In genomic region chr7:27165655-27166474, GRCh38 we compare ENCODE assay signal across 9 cellular contexts. TPM values are rescaled to one million over a fixed set of nuclear protein-coding genes. Genes with fewer than 3 reads are reported as not detected.
A peak's percentile ranks its signal among the peaks of the same experiment; 100 is the strongest.
DNase-seq lines count a peak whose midpoint lies in the region; ATAC-seq and TF ChIP-seq lines count a peak whose summit lies in the region.
"Had no signal": no experiment of that assay in that cellular context is flagged by ENCODE, and none has a peak within 500 bp of the region (broad histone marks: within the 10 kb centered on the region; RNA-seq: fewer than 3 reads in every experiment).

No MANE protein-coding gene starts in this region.

- H3K27me3 Mint-ChIP-seq in IgD-negative memory B cell (peaks cover 44% of the 10 kb centered on the region), neural crest cell (ENCODE audit: low read depth) (peaks cover 96% of the 10 kb centered on the region)
- H3K27me3 Mint-ChIP-seq in dendritic cell treated with granulocyte-macrophage colony-stimulating factor and Interleukin-4, amounts not matched to agents 40 ng/mL and 50 ng/mL, for 4 days = peaks cover 84% of the 10 kb centered on the region

- H3K27ac Mint-ChIP-seq in IgD-negative memory B cell (peak overlapping the region; percentile 85 to 98 (median 98)), neural crest cell (ENCODE audit: unreplicated experiment) (no peak overlapping the region)
- H3K27ac Mint-ChIP-seq in dendritic cell treated with granulocyte-macrophage colony-stimulating factor and Interleukin-4, amounts not matched to agents 40 ng/mL and 50 ng/mL, for 4 days = no peak overlapping the region

- H3K4me3 Mint-ChIP-seq in IgD-negative memory B cell (peak overlapping the region; percentile 25 to 82 (median 68)), neural crest cell (peak overlapping the region; percentile 58)
- peak overlapping the region; percentile 71 for H3K4me3 Mint-ChIP-seq in dendritic cell treated with granulocyte-macrophage colony-stimulating factor and Interleukin-4, amounts not matched to agents 40 ng/mL and 50 ng/mL, for 4 days

- DNase-seq in neural crest cell (ENCODE audit: low read depth, low spot score) (no peak), superior temporal gyrus (ENCODE audit: extremely low spot score) (no peak), activated gamma-delta T cell treated with Interleukin-2 at 50 U/mL for 16 hours (no peak)

- no peak for ATAC-seq in HG03175 (IDR thresholded peaks at IDR 0.05; ENCODE audit: unreplicated experiment)
- no peak for ATAC-seq in HG02870 (IDR thresholded peaks at IDR 0.05; ENCODE audit: unreplicated experiment)

- no peak for TF ChIP-seq CTCF in C4-2B (conservative IDR thresholded peaks at IDR 0.05)
- TF ChIP-seq CTCF in neural crest cell (conservative IDR thresholded peaks at IDR 0.05) = no peak

- H3K36me3 Mint-ChIP-seq in IgD-negative memory B cell = peaks cover 1% of the 10 kb centered on the region
- H3K36me3 Mint-ChIP-seq in dendritic cell treated with granulocyte-macrophage colony-stimulating factor and Interleukin-4, amounts not matched to agents 40 ng/mL and 50 ng/mL, for 4 days (ENCODE audit: low read depth) = no peaks in the 10 kb centered on the region
- H3K36me3 Mint-ChIP-seq in neural crest cell (ENCODE audit: low read depth) = peaks cover 7% of the 10 kb centered on the region

- H3K27ac ChIP-seq in C4-2B = peak overlapping the region; percentile 51

- H3K4me1 Mint-ChIP-seq in IgD-negative memory B cell (peaks cover 3 to 13% (median 3%) of the 10 kb centered on the region in 3 donors), neural crest cell (peaks cover 10% of the 10 kb centered on the region)
- H3K4me1 Mint-ChIP-seq in dendritic cell treated with granulocyte-macrophage colony-stimulating factor and Interleukin-4, amounts not matched to agents 40 ng/mL and 50 ng/mL, for 4 days (ENCODE audit: low read depth) = peaks cover 69% of the 10 kb centered on the region

- intact Hi-C loops in dendritic cell treated with granulocyte-macrophage colony-stimulating factor and Interleukin-4, amounts not matched to agents 40 ng/mL and 50 ng/mL, for 4 days (cut with micrococcal nuclease) = loop anchor here (5.0 to 10.0 kb wide), 3 partner anchors 1091 to 1304 kb away; no protein-coding TSS in a partner anchor

- H3K9me3 Mint-ChIP-seq in IgD-negative memory B cell (peaks cover 0 to 10% (median 0%) of the 10 kb centered on the region in 3 donors), neural crest cell (no peaks in the 10 kb centered on the region)
- H3K9me3 Mint-ChIP-seq in dendritic cell treated with granulocyte-macrophage colony-stimulating factor and Interleukin-4, amounts not matched to agents 40 ng/mL and 50 ng/mL, for 4 days = no peaks in the 10 kb centered on the region

RNA-seq across cellular contexts. Expression of gene HOXA9, which starts 0.5 kb away (rescaled TPM):
- polyA plus RNA-seq in IgD-negative memory B cell = 0.20 TPM
- 9.0 and 10.0 TPM in 2 replicates for total RNA-seq in neural crest cell
- total RNA-seq: osteocyte had no signal

RNA-seq across cellular contexts. Expression of gene HOXA10, which starts 8.3 kb away (rescaled TPM):
- polyA plus RNA-seq in IgD-negative memory B cell = 0.70 TPM
- total RNA-seq in neural crest cell = 0.35 TPM in 1 of 2 replicates, not detected in the other
- total RNA-seq: osteocyte had no signal

RNA-seq across cellular contexts. Expression of gene HOXA7, which starts 9.4 kb away (rescaled TPM):
- polyA plus RNA-seq in IgD-negative memory B cell = 1.0 TPM
- 7.1 and 8.8 TPM in 2 replicates for total RNA-seq in neural crest cell
- total RNA-seq: osteocyte had no signal

RNA-seq across cellular contexts. Expression of gene HOXA3, which starts 13.5 kb away (rescaled TPM):
- polyA plus RNA-seq in IgD-negative memory B cell = not detected
- 10.6 and 11.3 TPM in 2 replicates for total RNA-seq in neural crest cell
- total RNA-seq: osteocyte had no signal

RNA-seq across cellular contexts. Expression of gene HOXA6, which starts 18.3 kb away (rescaled TPM):
- polyA plus RNA-seq in IgD-negative memory B cell = 0.39 TPM
- 1.6 and 2.0 TPM in 2 replicates for total RNA-seq in neural crest cell
- total RNA-seq: osteocyte had no signal

Comparison
In these comparisons a context has a peak if more than half of its experiments do, and no peak if none do; other contexts are left out.
1. H3K27ac Mint-ChIP-seq: peak in IgD-negative memory B cell (3 of 3); none in dendritic cell treated with granulocyte-macrophage colony-stimulating factor and Interleukin-4, amounts not matched to agents 40 ng/mL and 50 ng/mL, for 4 days (single experiment) and neural crest cell (single experiment).
2. Peak in every context shown above with its lines, with median percentiles within 50 percentile points of each other: H3K4me3 Mint-ChIP-seq.